21 cellular contexts compared by ENCODE assay signal in genomic region chr6:30041821-30042220, GRCh38. TPM values are rescaled to one million over a fixed set of nuclear protein-coding genes. Genes with fewer than 3 reads are reported as not detected.
"Had no signal": no experiment of that assay in that cellular context is flagged by ENCODE, and none has a peak within 500 bp of the region (broad histone marks: within the 10 kb centered on the region; RNA-seq: fewer than 3 reads in every experiment).

No MANE protein-coding gene starts in this region.

- H3K4me3 Mint-ChIP-seq: naive thymus-derived CD4-positive, alpha-beta T cell; stimulated activated naive CD8-positive, alpha-beta T cell treated with anti-CD3 and anti-CD28 coated beads, Interleukin-15, Interleukin-2, amounts not matched to agents 100 ng/mL and 50 ng/mL, for 24 hours; type B pancreatic cell had no signal

- H3K4me1 ChIP-seq: gastroesophageal sphincter, suprapubic skin had no signal

- H3K27me3 Mint-ChIP-seq: naive thymus-derived CD4-positive, alpha-beta T cell; stimulated activated naive CD8-positive, alpha-beta T cell treated with anti-CD3 and anti-CD28 coated beads, Interleukin-15, Interleukin-2, amounts not matched to agents 100 ng/mL and 50 ng/mL, for 24 hours; type B pancreatic cell had no signal

- H3K36me3 ChIP-seq: heart right ventricle, ovary, suprapubic skin had no signal

- H3K9me3 Mint-ChIP-seq: naive thymus-derived CD4-positive, alpha-beta T cell; stimulated activated naive CD8-positive, alpha-beta T cell treated with anti-CD3 and anti-CD28 coated beads, Interleukin-15, Interleukin-2, amounts not matched to agents 100 ng/mL and 50 ng/mL, for 24 hours; type B pancreatic cell had no signal

- H3K9me3 ChIP-seq: gastroesophageal sphincter, heart right ventricle, mucosa of descending colon, ovary, spleen, suprapubic skin had no signal

- H3K27ac ChIP-seq: gastroesophageal sphincter, ovary, spleen, suprapubic skin had no signal

- H3K27me3 ChIP-seq: gastroesophageal sphincter, heart right ventricle, ovary, spleen, suprapubic skin had no signal

- H3K4me3 ChIP-seq: gastroesophageal sphincter, heart right ventricle, mucosa of descending colon, ovary, spleen, suprapubic skin had no signal

- H3K27ac Mint-ChIP-seq: naive thymus-derived CD4-positive, alpha-beta T cell; stimulated activated naive CD8-positive, alpha-beta T cell treated with anti-CD3 and anti-CD28 coated beads, Interleukin-15, Interleukin-2, amounts not matched to agents 100 ng/mL and 50 ng/mL, for 24 hours; type B pancreatic cell had no signal

- ATAC-seq: gastroesophageal sphincter; mucosa of descending colon; naive thymus-derived CD4-positive, alpha-beta T cell; sciatic nerve had no signal

- DNase-seq: activated CD4-positive, CD25-positive, alpha-beta regulatory T cell treated with anti-CD3 and anti-CD28 coated beads, Interleukin-2, amount 50 U/mL, for 72 hours; activated naive CD4-positive, alpha-beta T cell treated with Interleukin-2 at 50 U/mL for 16 hours; activated T-cell treated with anti-CD3 and anti-CD28 coated beads for 4 hours; heart right ventricle; islet precursor cell; mammary epithelial cell; mucosa of descending colon; naive thymus-derived CD4-positive, alpha-beta T cell; ovary; spleen had no signal

RNA-seq across cellular contexts. Expression of gene RNF39, which starts 33.7 kb away (rescaled TPM):
- total RNA-seq: astrocyte; chondrocyte; dermis microvascular lymphatic vessel endothelial cell; epithelial cell of proximal tubule; heart right ventricle; naive thymus-derived CD4-positive, alpha-beta T cell; pulmonary artery endothelial cell; sciatic nerve; spleen; T-helper 2 cell treated with Interferon-gamma antibody and Interleukin-4, amounts not matched to agents 100 ng/mL and 5 ng/mL, for 36 hours had no signal
